7 cellular contexts compared by ENCODE assay signal in genomic region chr14:69647642-69648041, GRCh38. TPM values are rescaled to one million over a fixed set of nuclear protein-coding genes. Genes with fewer than 3 reads are reported as not detected.
A peak's percentile ranks its signal among the peaks of the same experiment; 100 is the strongest.
DNase-seq lines count a peak whose midpoint lies in the region; ATAC-seq and TF ChIP-seq lines count a peak whose summit lies in the region.
"Not testable (repeated sequence)": the region's sequence is repeated elsewhere in the genome, so short reads cannot be mapped to it uniquely, and the experiment has no call there.

No MANE protein-coding gene starts in this region.

- not testable (repeated sequence) for H3K4me3 ChIP-seq in IMR-90 (ENCODE audit: insufficient read depth, low read depth, low read length); cardiac muscle cell; psoas muscle; thyroid gland (replicated peaks in 1 of 3)

- not testable (repeated sequence) for H3K56ac ChIP-seq in IMR-90 (ENCODE audit: extremely low read depth, insufficient read depth, low read length)

- H3K79me1 ChIP-seq in IMR-90 (ENCODE audit: low read depth in 1 of 2, low read length in 2 of 2): peaks cover 39 to 87% of the 10 kb centered on the region in 2 experiments

- H3K4me2 ChIP-seq in IMR-90 (ENCODE audit: low read depth, low read length): not testable (repeated sequence)

- H3K9me3 ChIP-seq in IMR-90 (ENCODE audit: control insufficient read depth, insufficient read depth, low read length); cardiac muscle cell (ENCODE audit: low read depth); psoas muscle; thyroid gland: not testable (repeated sequence)

- peak overlapping the region; percentile 11 for H3K27ac Mint-ChIP-seq in MCF 10A (ENCODE audit: low read depth, unreplicated experiment)
- H3K27ac Mint-ChIP-seq in memory B cell: peak overlapping the region; percentile 53

- CTCF ChIA-PET in IMR-90 (lab: Yijun Ruan, JAX): interaction anchor here (0.6 kb wide), 1 partner anchor 75 kb away, joined by 3 read pairs; no protein-coding TSS in a partner anchor
- CTCF ChIA-PET in MCF 10A (lab: Yijun Ruan, JAX): interaction anchor here (0.6 to 0.7 kb wide), 2 partner anchors 37 to 73 kb away, joined by 3 read pairs; no protein-coding TSS in a partner anchor

- BruUV-seq in IMR-90 (replicated peaks; lab: Mats Ljungman, UMichigan); MCF 10A (replicated peaks; lab: Mats Ljungman, UMichigan): not testable (repeated sequence)

- H3K9ac ChIP-seq in IMR-90 (ENCODE audit: low read depth, low read length): not testable (repeated sequence)

- H2AFZ ChIP-seq in IMR-90 (replicated peaks; ENCODE audit: low read length, poor library complexity): not testable (repeated sequence)

- H3K4ac ChIP-seq in IMR-90 (ENCODE audit: low read depth, low read length): peak overlapping the region; percentile 26; the same call in 1 of the 2 replicates

- H2AK9ac ChIP-seq in IMR-90 (replicated peaks; ENCODE audit: low read depth, low read length, poor library complexity): not testable (repeated sequence)

- peak overlapping the region; percentile 54; the same call in 1 of the 2 replicates for H2AK5ac ChIP-seq in IMR-90 (ENCODE audit: low read depth, low read length)

- ATAC-seq in IMR-90 (ENCODE audit: low read depth); memory B cell (ENCODE audit: low read depth); psoas muscle: not testable (repeated sequence)

- peak overlapping the region; percentile 20 for H2BK5ac ChIP-seq in IMR-90 (ENCODE audit: low read depth, low read length, poor library complexity, severe bottlenecking)

- peaks cover 65% of the 10 kb centered on the region for H4K20me1 ChIP-seq in IMR-90 (ENCODE audit: insufficient read depth, low read length)

- peak overlapping the region; percentile 16; the same call in 1 of the 2 replicates for H4K91ac ChIP-seq in IMR-90 (ENCODE audit: insufficient read depth, low read depth, low read length)

- H2BK15ac ChIP-seq in IMR-90 (ENCODE audit: low read depth, low read length): peak overlapping the region; percentile 44; the same call in 1 of the 3 replicates

- in situ Hi-C loops in IMR-90 (cut with MboI; ENCODE audit: low sequenced_read_pairs): not testable (repeated sequence)

- H3K9me1 ChIP-seq in IMR-90 (ENCODE audit: insufficient read depth, low read length): peaks cover 37% of the 10 kb centered on the region

- not testable (repeated sequence) for H3K36me3 ChIP-seq in IMR-90 (ENCODE audit: control insufficient read depth, insufficient read depth, low read length); cardiac muscle cell; psoas muscle (ENCODE audit: insufficient read depth in 1 of 2, low read depth in 1 of 2); thyroid gland

- intact Hi-C loops in IMR-90 (cut with micrococcal nuclease): loop anchor here (5.0 kb wide), 1 partner anchor 35 kb away; the partner anchor contains the start of gene SUSD6
- intact Hi-C loops in MCF 10A (cut with micrococcal nuclease); thyroid gland (cut with DNase I): not testable (repeated sequence)
- intact Hi-C loops in psoas muscle (cut with DNase I): loop anchor here in 1 of 2 donors (5.0 kb wide), 1 partner anchor 35 kb away; the partner anchor contains the start of gene SUSD6

- H3K36me3 Mint-ChIP-seq in MCF 10A (ENCODE audit: insufficient read depth, unreplicated experiment) (peaks cover 21% of the 10 kb centered on the region), memory B cell (peaks cover 22% of the 10 kb centered on the region)

- DNase-seq in IMR-90; MCF 10A (ENCODE audit: unreplicated experiment); cardiac muscle cell (ENCODE audit: low read depth in 1 of 2, low spot score in 1 of 2); memory B cell (ENCODE audit: low spot score in 2 of 2); psoas muscle; thyroid gland: not testable (repeated sequence)

- H3K14ac ChIP-seq in IMR-90 (replicated peaks; ENCODE audit: low read depth, low read length): peak overlapping the region; percentile 38; the same call in 1 of the 2 replicates

- not testable (repeated sequence) for H4K5ac ChIP-seq in IMR-90 (ENCODE audit: low read depth, low read length)

- not testable (repeated sequence) for H3K27me3 Mint-ChIP-seq in MCF 10A (ENCODE audit: insufficient read depth, unreplicated experiment); memory B cell

- not testable (repeated sequence) for H3K27me3 ChIP-seq in IMR-90 (ENCODE audit: control insufficient read depth, insufficient read depth, low read length); cardiac muscle cell; psoas muscle (ENCODE audit: insufficient read depth in 3 of 3, low read length in 2 of 3); thyroid gland

- not testable (repeated sequence) for TF ChIP-seq POLR2A in IMR-90 (IDR thresholded peaks at IDR 0.05; ENCODE audit: low read depth, low read length); thyroid gland (IDR thresholded peaks at IDR 0.05)

- H3K23ac ChIP-seq in IMR-90 (ENCODE audit: low read depth, low read length): not testable (repeated sequence)

- H3K4me1 Mint-ChIP-seq in MCF 10A (ENCODE audit: insufficient read depth, unreplicated experiment): peaks cover 68% of the 10 kb centered on the region
- H3K4me1 Mint-ChIP-seq in memory B cell: peaks cover 70% of the 10 kb centered on the region

- 87% methylated on average over 4 of the region's 11 CpGs; no CpG with 5 or more reads in 1 of the 2 experiments for WGBS in IMR-90 (ENCODE audit: extremely low coverage in 2 of 2, insufficient read length in 1 of 2), 2 experiments
- 87 to 91% (median 89%) methylated on average over 11 of the region's 11 CpGs for WGBS in psoas muscle, 3 donors
- WGBS in thyroid gland, 2 donors: 84 to 85% methylated on average over 11 of the region's 11 CpGs

- peak overlapping the region in 1 of 2 experiments; percentile 15; a peak in 1 of 4 replicates for H4K8ac ChIP-seq in IMR-90 (ENCODE audit: low read depth in 2 of 2, low read length in 2 of 2)

- H2BK20ac ChIP-seq in IMR-90 (ENCODE audit: low read depth, low read length): 0 out of 2 replicates have a peak overlapping the region, but pooled peaks have one; percentile 41

- H3K4me1 ChIP-seq in IMR-90 (ENCODE audit: control insufficient read depth, insufficient read depth, low read length): peaks cover 33% of the 10 kb centered on the region
- peaks cover 53% of the 10 kb centered on the region for H3K4me1 ChIP-seq in cardiac muscle cell (ENCODE audit: low read depth)
- peaks cover 75% of the 10 kb centered on the region for H3K4me1 ChIP-seq in psoas muscle
- H3K4me1 ChIP-seq in thyroid gland: peaks cover 72 to 79% of the 10 kb centered on the region in 2 donors

- H3K4me3 Mint-ChIP-seq in MCF 10A (ENCODE audit: unreplicated experiment): not testable (repeated sequence)
- peak overlapping the region; percentile 33 for H3K4me3 Mint-ChIP-seq in memory B cell

- H3K27ac ChIP-seq in IMR-90 (ENCODE audit: insufficient read depth, low read length) (peak overlapping the region; percentile 17), VCaP (peak overlapping the region; percentile 83), cardiac muscle cell (peak overlapping the region; percentile 77), psoas muscle (peak overlapping the region; percentile 71), thyroid gland (peak overlapping the region; percentile 87 to 94 (median 89))

- peak overlapping the region; percentile 16; the same call in 1 of the 2 replicates for H2BK120ac ChIP-seq in IMR-90 (ENCODE audit: low read depth, low read length)

- dilution Hi-C loops in IMR-90 (cut with HindIII; ENCODE audit: low sequenced_read_pairs, unreplicated experiment): not testable (repeated sequence)

- not testable (repeated sequence) for H3K9me3 Mint-ChIP-seq in MCF 10A (ENCODE audit: unreplicated experiment); memory B cell

- not testable (repeated sequence) for H3K18ac ChIP-seq in IMR-90 (ENCODE audit: low read depth, low read length)

- POLR2A ChIA-PET in IMR-90 (lab: Charles Lee; ENCODE audit: unreplicated experiment): not testable (repeated sequence)
- POLR2A ChIA-PET in MCF 10A (lab: Yijun Ruan, JAX): interaction anchor here (0.9 to 2.8 kb wide), 5 partner anchors 10 to 69 kb away, joined by 3 to 15 read pairs (median 5); partner anchors contain the start of gene SUSD6

- TF ChIP-seq CTCF in IMR-90 (conservative IDR thresholded peaks at IDR 0.05; ENCODE audit: low read depth, low read length); VCaP (conservative IDR thresholded peaks at IDR 0.05); MCF 10A (IDR thresholded peaks at IDR 0.05; ENCODE audit: unreplicated experiment); cardiac muscle cell (IDR thresholded peaks at IDR 0.05; ENCODE audit: low read depth, low read length); psoas muscle (IDR thresholded peaks at IDR 0.05); thyroid gland (IDR thresholded peaks at IDR 0.05): not testable (repeated sequence)

- not testable (repeated sequence) for TF ChIP-seq RAD21 in IMR-90 (IDR thresholded peaks at IDR 0.05; ENCODE audit: low read length)

TF ChIP-seq in IMR-90, 13 proteins besides CTCF, POLR2A, EP300 and RAD21:
- peak; percentile 27; the same call in 1 of the 2 replicates for TF ChIP-seq CEBPB (IDR thresholded peaks at IDR 0.05; ENCODE audit: low read depth, low read length)
TF ChIP-seq in IMR-90: peak in this region for 1; not testable (repeated sequence) for 12.

RNA-seq across cellular contexts. Expression of gene SUSD6, which starts 36.2 kb away (rescaled TPM):
- total RNA-seq in IMR-90 (2012; rRNA removed): 2.3 and 2.5 TPM in 2 replicates
- 10.1 and 10.4 TPM in 2 replicates for polyA plus RNA-seq in IMR-90 (2012; rRNA removed)
- 5.9 and 7.7 TPM in 2 replicates for polyA plus RNA-seq in IMR-90 (2012; cell fraction: cytosol; rRNA removed)
- 21.8 and 29.0 TPM in 2 replicates for polyA plus RNA-seq in IMR-90 (2012; cell fraction: nucleus; rRNA removed; ENCODE audit: low replicate concordance)
- 27.7 and 32.1 TPM in 2 replicates for total RNA-seq in MCF 10A (2022)
- total RNA-seq in cardiac muscle cell: 12.1 and 14.7 TPM in 2 replicates
- 8.7 TPM in 2 replicates for polyA plus RNA-seq in cardiac muscle cell
- total RNA-seq in psoas muscle: 10 to 100 TPM; 14.9 to 23.4 (median 22.4) TPM
- polyA plus RNA-seq in psoas muscle: 10 to 100 TPM in 2 of 3 donors, 1 to 10 TPM in 1; 6.9 to 13.3 (median 11.7) TPM
- 10 to 100 TPM; 37.5 to 70.4 (median 44.5) TPM for total RNA-seq in thyroid gland

Comparison
In these comparisons a context has a peak if more than half of its experiments do, and no peak if none do; other contexts are left out.
1. H3K27ac ChIP-seq: peak in every context shown above with its lines; median percentile 89 in thyroid gland; 83 in VCaP; 77 in cardiac muscle cell; 71 in psoas muscle; 17 in IMR-90.